ENCODE assay signal across 8 cellular contexts in the genomic region with DNA sequence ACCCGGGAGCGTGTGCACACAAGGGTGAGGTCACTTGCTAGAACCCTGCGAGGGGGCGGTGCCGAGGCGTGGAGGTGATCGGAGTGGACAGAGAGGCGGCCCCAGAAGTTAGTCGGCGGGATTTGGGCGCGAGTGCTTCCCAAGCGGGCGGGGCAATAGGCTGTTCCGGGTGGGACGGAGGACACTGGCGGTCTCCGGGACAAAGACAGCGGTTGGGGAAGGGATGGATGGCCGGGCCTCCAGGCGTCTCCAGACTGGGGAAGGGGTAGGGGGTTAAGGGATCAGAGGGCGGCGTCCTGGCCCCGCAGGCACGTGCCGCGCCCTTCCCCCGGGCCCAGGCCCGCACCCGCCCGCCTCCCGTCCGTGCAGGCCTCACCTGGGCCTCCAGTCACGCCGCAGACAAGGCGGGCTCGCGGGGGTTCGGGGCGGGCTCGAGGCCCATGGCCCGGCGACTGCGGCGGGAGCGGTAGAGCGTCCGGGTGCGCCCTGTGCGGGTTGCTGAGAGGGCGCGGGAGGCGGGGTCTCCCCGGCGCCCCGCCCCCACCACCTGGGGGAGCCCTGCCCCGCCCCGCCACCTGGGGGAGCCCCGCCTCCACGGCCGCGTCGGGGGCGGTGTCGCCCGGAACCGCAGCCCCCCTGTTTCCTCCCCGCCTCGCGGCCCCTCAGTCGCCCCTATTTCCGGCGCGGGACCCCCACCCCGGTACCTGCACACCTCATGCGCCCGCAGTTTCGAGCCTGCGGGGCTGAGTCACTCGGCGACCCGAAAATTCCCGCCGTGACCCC. TPM values are rescaled to one million over a fixed set of nuclear protein-coding genes. Genes with fewer than 3 reads are reported as not detected.
DNase-seq lines count a peak whose midpoint lies in the region; ATAC-seq and TF ChIP-seq lines count a peak whose summit lies in the region.

A gene (minus strand): TSS at position 505 of the 783 bp plus-strand sequence. CDS start 945 bp downstream, outside the sequence.

- DNase-seq in COLO668 (lab: John Stamatoyannopoulos, UW; ENCODE audit: unreplicated experiment) (peak; percentile 71), NCI-H1694 (lab: John Stamatoyannopoulos, UW) (peak; percentile 31), endothelial cell (ENCODE audit: low spot score) (peak; percentile 41), neural crest cell (ENCODE audit: low read depth, low spot score) (peak; percentile 43), dermis blood vessel endothelial cell (no peak)
- peak; percentile 49 to 75 for DNase-seq in activated CD8-positive, alpha-beta memory T cell treated with anti-CD3 and anti-CD28 coated beads for 1 hour (ENCODE audit: extremely low read depth in 1 of 2, low read depth in 1 of 2)

- H3K4me3 ChIP-seq in thymus (ENCODE audit: low read length): peak within 1 kb of the TSS; percentile 84

- H3K9me3 Mint-ChIP-seq in endothelial cell (ENCODE audit: unreplicated experiment): no peaks in the 10 kb centered on the region
- no peaks in the 10 kb centered on the region for H3K9me3 Mint-ChIP-seq in neural crest cell

- peak within 1 kb of the TSS; percentile 72 for H3K27ac Mint-ChIP-seq in endothelial cell (ENCODE audit: unreplicated experiment)
- H3K27ac Mint-ChIP-seq in neural crest cell (ENCODE audit: unreplicated experiment): peak within 1 kb of the TSS; percentile 97

- peaks cover 20% of the 10 kb centered on the region for H3K27me3 Mint-ChIP-seq in endothelial cell (ENCODE audit: unreplicated experiment)
- no peaks in the 10 kb centered on the region for H3K27me3 Mint-ChIP-seq in neural crest cell (ENCODE audit: low read depth)

- H3K27me3 ChIP-seq in thymus (ENCODE audit: control insufficient read depth, insufficient read depth): no peaks in the 10 kb centered on the region

- WGBS in thymus: 1% methylated on average over 84 of the region's 84 CpGs

- H3K36me3 Mint-ChIP-seq in endothelial cell (ENCODE audit: low read depth, unreplicated experiment): peaks cover 17% of the 10 kb centered on the region
- peaks cover 7% of the 10 kb centered on the region for H3K36me3 Mint-ChIP-seq in neural crest cell (ENCODE audit: low read depth)

- H3K4me1 ChIP-seq in thymus (ENCODE audit: control insufficient read depth, insufficient read depth, low read length): peaks cover 12% of the 10 kb centered on the region

- H3K4me3 Mint-ChIP-seq in endothelial cell (ENCODE audit: unreplicated experiment) (peak within 1 kb of the TSS; percentile 92), neural crest cell (peak within 1 kb of the TSS; percentile 94)

- H3K4me1 Mint-ChIP-seq in endothelial cell (ENCODE audit: unreplicated experiment): peaks cover 5% of the 10 kb centered on the region
- peaks cover 22% of the 10 kb centered on the region for H3K4me1 Mint-ChIP-seq in neural crest cell

- no peaks in the 10 kb centered on the region for H3K9me3 ChIP-seq in thymus (ENCODE audit: control insufficient read depth)

- peak; percentile 72 for ATAC-seq in GM21423 (IDR thresholded peaks at IDR 0.05; ENCODE audit: unreplicated experiment)

- TF ChIP-seq CTCF in endothelial cell (IDR thresholded peaks at IDR 0.05; ENCODE audit: unreplicated experiment) (peak; percentile 37), neural crest cell (conservative IDR thresholded peaks at IDR 0.05) (peak; percentile 34)

- H3K27ac ChIP-seq in thymus (ENCODE audit: low read depth): peak within 1 kb of the TSS; percentile 84

- H3K36me3 ChIP-seq in thymus (ENCODE audit: control insufficient read depth, insufficient read depth): peaks cover 33% of the 10 kb centered on the region

RNA-seq across cellular contexts. Expression of the gene that starts here (rescaled TPM):
- total RNA-seq in endothelial cell (ENCODE audit: unreplicated experiment) (35.5 TPM), neural crest cell (115 and 116 TPM in 2 replicates), dermis blood vessel endothelial cell (0.42 and 1.0 TPM in 2 replicates)
- polyA plus RNA-seq in thymus: 53.8 TPM

Comparison
In these comparisons a context has a peak if more than half of its experiments do, and no peak if none do; other contexts are left out.
1. RNA of the gene that starts here (total RNA-seq): 115 to 116 TPM in neural crest cell and 35.5 TPM in endothelial cell (single experiment); 0.42 to 1.0 TPM in dermis blood vessel endothelial cell; every median in the first group is over 10 times any median in the second.